Comparison of ENCODE assay signal across 8 cellular contexts in the genomic region with DNA sequence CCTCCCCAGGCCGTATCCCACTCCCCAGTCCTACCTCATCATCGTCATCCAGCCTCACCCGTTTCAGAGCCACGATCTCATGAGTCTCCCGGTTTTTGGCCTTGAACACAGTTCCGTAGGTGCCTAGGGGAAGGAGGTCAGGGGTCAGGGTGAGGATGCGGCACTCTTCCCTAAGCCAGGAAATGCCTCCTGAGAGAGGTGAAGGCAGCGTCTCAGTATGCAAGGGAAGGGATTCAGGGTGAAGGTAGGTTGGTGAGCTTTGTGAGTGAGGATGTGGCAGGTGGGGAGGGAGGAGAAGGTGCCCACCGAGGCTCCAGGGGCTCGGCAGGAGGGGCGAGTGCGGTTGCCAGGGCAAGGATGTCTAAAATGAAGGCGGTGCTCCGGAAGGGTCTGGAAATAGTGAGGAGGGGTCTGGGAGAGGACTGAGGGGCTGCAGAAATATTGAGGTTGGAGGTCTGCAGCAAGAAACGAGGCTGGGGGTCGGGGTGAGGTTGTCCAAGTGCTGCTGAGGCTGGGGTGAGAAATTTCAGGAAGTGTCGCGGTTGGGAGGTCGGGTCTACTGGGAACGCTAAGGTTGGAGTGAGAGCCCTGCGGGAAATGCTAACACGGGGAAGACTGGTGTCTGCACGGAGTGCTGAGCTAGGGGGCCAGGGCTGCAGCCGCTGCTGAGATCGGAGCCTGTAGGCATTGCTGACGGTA. TPM values are rescaled to one million over a fixed set of nuclear protein-coding genes. Genes with fewer than 3 reads are reported as not detected.
DNase-seq lines count a peak whose midpoint lies in the region; ATAC-seq and TF ChIP-seq lines count a peak whose summit lies in the region.

No MANE protein-coding gene starts in this region.

- in situ Hi-C loops in astrocyte of the spinal cord (cut with HindIII; ENCODE audit: low sequenced_read_pairs) (no loop called here), G401 (cut with HindIII; ENCODE audit: low sequenced_read_pairs) (no loop called here)

- no peak for DNase-seq in astrocyte of the spinal cord (ENCODE audit: low read depth, low spot score)
- DNase-seq in lung (ENCODE audit: low spot score) = no peak
- DNase-seq in G401 (ENCODE audit: low spot score) = no peak
- DNase-seq in HUDEP-2 (lab: John Stamatoyannopoulos, UW; ENCODE audit: unreplicated experiment in 76 of 76) = no peak
- DNase-seq in stimulated activated naive CD4-positive, alpha-beta T cell (lab: John Stamatoyannopoulos, UW) = no peak

- H3K9ac ChIP-seq in HUES48 (ENCODE audit: low read depth, low read length) = no peak overlapping the region

- peaks cover 12% of the 10 kb centered on the region for H3K36me3 ChIP-seq in DOHH2 (ENCODE audit: control insufficient read depth, low read length)
- no peaks in the 10 kb centered on the region for H3K36me3 ChIP-seq in HUES48 (ENCODE audit: control insufficient read depth, insufficient read depth, low read length)
- no peaks in the 10 kb centered on the region for H3K36me3 ChIP-seq in lung (ENCODE audit: control insufficient read depth in 2 of 2, insufficient read depth in 2 of 2, low read length in 2 of 2)

- H3K27me3 ChIP-seq in DOHH2 (ENCODE audit: control insufficient read depth, low read length) = no peaks in the 10 kb centered on the region
- peaks cover 9% of the 10 kb centered on the region for H3K27me3 ChIP-seq in HUES48 (ENCODE audit: control insufficient read depth, insufficient read depth, low read length)
- no peaks in the 10 kb centered on the region for H3K27me3 ChIP-seq in lung (ENCODE audit: control insufficient read depth, insufficient read depth)

- peaks cover 7% of the 10 kb centered on the region for H3F3A ChIP-seq in DOHH2 (ENCODE audit: control insufficient read depth, insufficient read depth)

- peaks cover 27% of the 10 kb centered on the region for H3K79me2 ChIP-seq in DOHH2 (ENCODE audit: control insufficient read depth, low read length)

- H3K4me3 ChIP-seq in DOHH2 (ENCODE audit: low read length) (peak overlapping the region; percentile 89), HUES48 (ENCODE audit: low read depth, low read length) (peak overlapping the region; percentile 86), astrocyte of the spinal cord (ENCODE audit: low read depth, low read length) (peak overlapping the region; percentile 64), lung (peak overlapping the region; percentile 62)

- ATAC-seq in GM21526 (IDR thresholded peaks at IDR 0.05; ENCODE audit: low FRiP score, unreplicated experiment) (peak; percentile 16), lung (ENCODE audit: insufficient read depth, low FRiP score) (no peak)

- peaks cover 34% of the 10 kb centered on the region for H3K4me1 ChIP-seq in DOHH2 (ENCODE audit: control insufficient read depth, low read length)
- peaks cover 39% of the 10 kb centered on the region for H3K4me1 ChIP-seq in HUES48 (ENCODE audit: control insufficient read depth, insufficient read depth, low read length)
- H3K4me1 ChIP-seq in lung (ENCODE audit: control insufficient read depth in 2 of 2, insufficient read depth in 2 of 2, low read length in 2 of 2) = peaks cover 12 to 23% of the 10 kb centered on the region in 2 donors

- no peak overlapping the region for H3K27ac ChIP-seq in DOHH2 (ENCODE audit: low read depth, low read length)
- H3K27ac ChIP-seq in HUES48 (ENCODE audit: low read depth, low read length) = no peak overlapping the region
- peak overlapping the region in 1 of 2 donors; percentile 25 for H3K27ac ChIP-seq in lung (ENCODE audit: low read depth in 1 of 2, low read length in 1 of 2)

- WGBS in lung, 2 donors = 8 to 15% methylated on average over 26 of the region's 26 CpGs

- no peak for TF ChIP-seq CTCF in DOHH2 (IDR thresholded peaks at IDR 0.05; ENCODE audit: low read depth, low read length, poor library complexity, severe bottlenecking)
- no peak for TF ChIP-seq CTCF in astrocyte of the spinal cord (IDR thresholded peaks at IDR 0.05; ENCODE audit: low read depth, low read length)
- no peak for TF ChIP-seq CTCF in lung (IDR thresholded peaks at IDR 0.05; ENCODE audit: control extremely low read depth, extremely low read depth)

- H3K9me2 ChIP-seq in DOHH2 (replicated peaks; ENCODE audit: control insufficient read depth, low read length) = no peaks in the 10 kb centered on the region

- peaks cover 7% of the 10 kb centered on the region; the same call in 1 of the 2 replicates for H4K20me1 ChIP-seq in DOHH2 (ENCODE audit: control insufficient read depth, insufficient read depth, low read depth, low read length)

- H3K4me2 ChIP-seq in DOHH2 (ENCODE audit: low read length) = peak overlapping the region; percentile 64

- H3K9me3 ChIP-seq in DOHH2 (ENCODE audit: control insufficient read depth, insufficient read depth, low read length) (no peaks in the 10 kb centered on the region), HUES48 (ENCODE audit: control insufficient read depth, insufficient read depth, low read length) (no peaks in the 10 kb centered on the region), lung (ENCODE audit: control insufficient read depth in 2 of 2, insufficient read depth in 1 of 2, low read length in 1 of 2) (no peaks in the 10 kb centered on the region)

RNA-seq across cellular contexts. Expression of gene CDK5, which starts 0.5 kb away (rescaled TPM):
- 10 to 100 TPM in 1 of 2 donors, 1 to 10 TPM in 1; 6.8 to 17.3 TPM for total RNA-seq in lung
- polyA plus RNA-seq in lung = 10 to 100 TPM in 1 of 2 donors, 1 to 10 TPM in 1; 6.9 to 11.5 TPM
- total RNA-seq in G401 (2014; rRNA removed; shearing (Covaris generic)) = 18.5 and 25.3 TPM in 2 replicates

RNA-seq across cellular contexts. Expression of gene SLC4A2, which starts 2.2 kb away (rescaled TPM):
- 100 to 1,000 TPM in 1 of 2 donors, 10 to 100 TPM in 1; 66.3 to 173 TPM for total RNA-seq in lung
- 100 to 1,000 TPM in 1 of 2 donors, 10 to 100 TPM in 1; 96.7 to 144 TPM for polyA plus RNA-seq in lung
- 363 and 382 TPM in 2 replicates for total RNA-seq in G401 (2014; rRNA removed; shearing (Covaris generic))

RNA-seq across cellular contexts. Expression of gene ASIC3, which starts 8.9 kb away (rescaled TPM):
- 1 to 10 TPM in 1 of 2 donors, under 1 TPM in 1; 0.37 to 3.9 TPM for total RNA-seq in lung
- polyA plus RNA-seq in lung = 1 to 10 TPM; 1.6 to 3.2 TPM
- total RNA-seq in G401 (2014; rRNA removed; shearing (Covaris generic)) = not detected in 2 replicates

RNA-seq across cellular contexts. Expression of gene FASTK, which starts 23.4 kb away (rescaled TPM):
- total RNA-seq in lung = 10 to 100 TPM; 28.9 to 99.8 TPM
- 100 to 1,000 TPM in 1 of 2 donors, 10 to 100 TPM in 1; 80.0 to 108 TPM for polyA plus RNA-seq in lung
- total RNA-seq in G401 (2014; rRNA removed; shearing (Covaris generic)) = 57.2 and 62.9 TPM in 2 replicates

RNA-seq across cellular contexts. Expression of gene TMUB1, which starts 26.1 kb away (rescaled TPM):
- total RNA-seq in lung = 10 to 100 TPM; 32.8 to 49.6 TPM
- 100 to 1,000 TPM in 1 of 2 donors, 10 to 100 TPM in 1; 43.5 to 104 TPM for polyA plus RNA-seq in lung
- total RNA-seq in G401 (2014; rRNA removed; shearing (Covaris generic)) = 94.3 and 112 TPM in 2 replicates
